11 cellular contexts compared by ENCODE assay signal in genomic region chr20:17747431-17747846, GRCh38. TPM values are rescaled to one million over a fixed set of nuclear protein-coding genes. Genes with fewer than 3 reads are reported as not detected.
DNase-seq lines count a peak whose midpoint lies in the region; ATAC-seq and TF ChIP-seq lines count a peak whose summit lies in the region.
"Had no signal": no experiment of that assay in that cellular context is flagged by ENCODE, and none has a peak within 500 bp of the region (broad histone marks: within the 10 kb centered on the region; RNA-seq: fewer than 3 reads in every experiment).

No MANE protein-coding gene starts in this region.

- H3K27me3 ChIP-seq in HCT116 (ENCODE audit: insufficient read depth, low read length) = no peaks in the 10 kb centered on the region

- DNase-seq in A172 (ENCODE audit: low spot score) = peak; percentile 92
- peak; percentile 29 for DNase-seq in HCT116 (ENCODE audit: low read depth, low spot score)
- peak; percentile 85 for DNase-seq in glomerular visceral epithelial cell (ENCODE audit: extremely low spot score)
- DNase-seq in ureter (ENCODE audit: low spot score) = no peak
- no peak for DNase-seq in progenitor cell of endocrine pancreas (ENCODE audit: low spot score, unreplicated experiment)
- DNase-seq: activated CD4-positive, alpha-beta T cell treated with anti-CD3 and anti-CD28 coated beads for 1 hour; cortex of kidney had no signal

- H3K4me3 Mint-ChIP-seq in progenitor cell of endocrine pancreas (ENCODE audit: low read depth) = no peak overlapping the region

- no peaks in the 10 kb centered on the region for H4K20me1 ChIP-seq in HCT116 (ENCODE audit: insufficient read depth)

- ATAC-seq in HCT116 (peak; percentile 98), HG02798 (IDR thresholded peaks at IDR 0.05; ENCODE audit: poor library complexity, unreplicated experiment) (no peak), GM21515 (IDR thresholded peaks at IDR 0.05; ENCODE audit: unreplicated experiment) (no peak)

- peaks cover 8 to 19% of the 10 kb centered on the region in 2 experiments; a peak in 3 of 4 replicates for H3K4me1 ChIP-seq in HCT116 (ENCODE audit: control insufficient read depth in 1 of 2, insufficient read depth in 2 of 2, low read length in 2 of 2)

- POLR2A ChIA-PET in HCT116 (lab: Charles Lee) = interaction anchor here (1.0 kb wide), 1 partner anchor 65 kb away, joined by 5 read pairs; the partner anchor contains the start of gene RRBP1

- H3K4me2 ChIP-seq in HCT116 (ENCODE audit: low read length) = peak overlapping the region; percentile 67

- RAD21 ChIA-PET in HCT116 (lab: Charles Lee; ENCODE audit: low non-redundant PET in 1 of 2, low total read pairs in 2 of 2, uncharacterized antibody in 2 of 2, unreplicated experiment in 2 of 2) = no interaction called here

- H3K9me3 Mint-ChIP-seq in progenitor cell of endocrine pancreas (ENCODE audit: low read depth) = no peaks in the 10 kb centered on the region

- TF ChIP-seq CTCF in HCT116 (IDR thresholded peaks at IDR 0.05 in 2 of 3, conservative IDR thresholded peaks at IDR 0.05 in 1 of 3; ENCODE audit: borderline replicate concordance in 1 of 3, insufficient read depth in 1 of 3, low read depth in 2 of 3, low read length in 2 of 3) = no peak
- no peak for TF ChIP-seq CTCF in WI38 (IDR thresholded peaks at IDR 0.05; ENCODE audit: low read depth, low read length)
- no peak for TF ChIP-seq CTCF in progenitor cell of endocrine pancreas (IDR thresholded peaks at IDR 0.05; ENCODE audit: unreplicated experiment)

- H3K36me3 ChIP-seq in HCT116 (ENCODE audit: control insufficient read depth in 1 of 2, insufficient read depth in 2 of 2, low read length in 2 of 2) = no peaks in the 10 kb centered on the region

- no peak overlapping the region for H3K27ac Mint-ChIP-seq in progenitor cell of endocrine pancreas

- H3K9ac ChIP-seq in HCT116 (ENCODE audit: low read length) = peak overlapping the region; percentile 3; the same call in 1 of the 2 replicates

- CTCF ChIA-PET in HCT116 (lab: Charles Lee) = interaction anchor here (0.6 to 1.3 kb wide), 2 partner anchors 65 to 166 kb away, joined by 3 to 7 read pairs; partner anchors contain the start of gene RRBP1

- intact Hi-C loops in HCT116 (cut with micrococcal nuclease) = loop anchor here (2.0 kb wide), 1 partner anchor 95 kb away; no protein-coding TSS in a partner anchor

- peaks cover 12% of the 10 kb centered on the region for H3K27me3 Mint-ChIP-seq in progenitor cell of endocrine pancreas

- H3K27ac ChIP-seq in HCT116 (ENCODE audit: low read depth, low read length) = no peak overlapping the region

- TF ChIP-seq POLR2A in HCT116 (IDR thresholded peaks at IDR 0.05; ENCODE audit: borderline replicate concordance, extremely low read depth, insufficient read depth, insufficient read length) = no peak

- BruUV-seq in HCT116 (replicated peaks; lab: Mats Ljungman, UMichigan) = no TSS peak

- no peaks in the 10 kb centered on the region for H3K79me2 ChIP-seq in HCT116 (ENCODE audit: insufficient read depth, low read length)

- H3K9me2 ChIP-seq in HCT116 (ENCODE audit: insufficient read depth) = no peaks in the 10 kb centered on the region

- H3K9me3 ChIP-seq in HCT116 (ENCODE audit: control insufficient read depth in 1 of 2, insufficient read depth in 1 of 2, low read depth in 1 of 2, low read length in 2 of 2) = no peaks in the 10 kb centered on the region

- H3K4me3 ChIP-seq in HCT116 (replicated peaks in 1 of 2; ENCODE audit: low read depth in 1 of 2, low read length in 2 of 2) = peak overlapping the region; percentile 23 to 29
- H3K4me3 ChIP-seq in WI38 (ENCODE audit: low read depth, low read length) = peak overlapping the region; percentile 5; the same call in 1 of the 2 replicates

- no peaks in the 10 kb centered on the region for H3K4me1 Mint-ChIP-seq in progenitor cell of endocrine pancreas (ENCODE audit: low read depth)

- no peaks in the 10 kb centered on the region for H3K36me3 Mint-ChIP-seq in progenitor cell of endocrine pancreas (ENCODE audit: insufficient read depth)

- no peak overlapping the region for H2AFZ ChIP-seq in HCT116 (ENCODE audit: low read depth, low read length, poor library complexity, severe bottlenecking)

- no peak for TF ChIP-seq RAD21 in HCT116 (IDR thresholded peaks at IDR 0.05; ENCODE audit: low read depth)

TF ChIP-seq in HCT116, 20 proteins besides CTCF, POLR2A, EP300 and RAD21:
- TF ChIP-seq JUND (IDR thresholded peaks at IDR 0.05) = peak; percentile 36; the same call in 1 of the 2 replicates
- TF ChIP-seq FOSL1 (IDR thresholded peaks at IDR 0.05; ENCODE audit: low read depth) = peak; percentile 46; the same call in 1 of the 2 replicates
- no peak for TF ChIP-seq ATF3 (IDR thresholded peaks at IDR 0.05)
- TF ChIP-seq REST (IDR thresholded peaks at IDR 0.05; ENCODE audit: low read depth) = peak; percentile 14; the same call in 1 of the 2 replicates
- TF ChIP-seq SP1 (IDR thresholded peaks at IDR 0.05; ENCODE audit: low read depth) = no peak
- no peak for TF ChIP-seq POLR2AphosphoS5 (IDR thresholded peaks at IDR 0.05; ENCODE audit: low read depth, low read length)
- no peak for TF ChIP-seq EZH2phosphoT487 (IDR thresholded peaks at IDR 0.05; ENCODE audit: borderline replicate concordance)
- TF ChIP-seq MAX (IDR thresholded peaks at IDR 0.05) = peak; percentile 40; the same call in 1 of the 2 replicates
- 0 out of 2 replicates have a peak, but pooled peaks have one; percentile 31 for TF ChIP-seq CBX3 (IDR thresholded peaks at IDR 0.05; ENCODE audit: low read depth)
TF ChIP-seq in HCT116: peak in this region for 5.

RNA-seq across cellular contexts. Expression of gene BANF2, which starts 47.7 kb away (rescaled TPM):
- total RNA-seq in A172 (2014; rRNA removed; shearing (Covaris generic)) = not detected in 2 replicates
- total RNA-seq in HCT116 (2021; ENCODE audit: unreplicated experiment) (not detected), ureter (not detected), progenitor cell of endocrine pancreas (not detected in 2 replicates)
- polyA plus RNA-seq in HCT116 (2012) = not detected in 2 replicates
- total RNA-seq: mononuclear cell had no signal

Comparison
In these comparisons a context has a peak if more than half of its experiments do, and no peak if none do; other contexts are left out.
1. DNase-seq: peak in A172 (single experiment), HCT116 (single experiment) and glomerular visceral epithelial cell (single experiment); none in ureter (single experiment) and progenitor cell of endocrine pancreas (single experiment).